Comparison of ENCODE assay signal across 8 cellular contexts in genomic region chr19:56403764-56404704, GRCh38. TPM values are rescaled to one million over a fixed set of nuclear protein-coding genes. Genes with fewer than 3 reads are reported as not detected.
DNase-seq lines count a peak whose midpoint lies in the region; ATAC-seq and TF ChIP-seq lines count a peak whose summit lies in the region.

ZNF583 (plus strand) TSS chr19:56404332; CDS start chr19:56407115, 2,783 bp downstream.

- ATAC-seq in HG03196 (IDR thresholded peaks at IDR 0.05; ENCODE audit: unreplicated experiment) (peak; percentile 87), left lobe of liver (peak; percentile 96)

- TF ChIP-seq POLR2A in GM18951 (IDR thresholded peaks at IDR 0.05; ENCODE audit: extremely low read depth, insufficient read depth, insufficient read length), result peak; percentile 8

- DNase-seq in AG08396 (ENCODE audit: low spot score) (peak; percentile 100), NCI-H510A (lab: John Stamatoyannopoulos, UW) (peak; percentile 75), dedifferentiated amniotic fluid mesenchymal stem cell (ENCODE audit: extremely low spot score) (peak; percentile 96), left lobe of liver (ENCODE audit: low spot score) (peak; percentile 98)
- peak; percentile 87 for DNase-seq in activated CD4-positive, alpha-beta T cell treated with anti-CD3 and anti-CD28 coated beads, Interleukin-2, amount 50 U/mL, for 1 hour
- peak; percentile 91 for DNase-seq in stimulated activated CD4-positive, alpha-beta T cell treated with anti-CD3 and anti-CD28 coated beads, Interleukin-1b, Interleukin-23, amount 100 ng/mL, for 48 hours

- in situ Hi-C loops in GM18951 (cut with MboI; ENCODE audit: low sequenced_read_pairs, unreplicated experiment), result no loop called here

RNA-seq across cellular contexts. Expression of gene ZNF583, which starts in this region (rescaled TPM):
- total RNA-seq in left lobe of liver, result 1.1 TPM

Comparison
In these comparisons a context has a peak if more than half of its experiments do, and no peak if none do; other contexts are left out.
1. Peak in every context shown above with its lines: DNase-seq and ATAC-seq.